ENCODE assay signal across 1 cellular context in the genomic region with DNA sequence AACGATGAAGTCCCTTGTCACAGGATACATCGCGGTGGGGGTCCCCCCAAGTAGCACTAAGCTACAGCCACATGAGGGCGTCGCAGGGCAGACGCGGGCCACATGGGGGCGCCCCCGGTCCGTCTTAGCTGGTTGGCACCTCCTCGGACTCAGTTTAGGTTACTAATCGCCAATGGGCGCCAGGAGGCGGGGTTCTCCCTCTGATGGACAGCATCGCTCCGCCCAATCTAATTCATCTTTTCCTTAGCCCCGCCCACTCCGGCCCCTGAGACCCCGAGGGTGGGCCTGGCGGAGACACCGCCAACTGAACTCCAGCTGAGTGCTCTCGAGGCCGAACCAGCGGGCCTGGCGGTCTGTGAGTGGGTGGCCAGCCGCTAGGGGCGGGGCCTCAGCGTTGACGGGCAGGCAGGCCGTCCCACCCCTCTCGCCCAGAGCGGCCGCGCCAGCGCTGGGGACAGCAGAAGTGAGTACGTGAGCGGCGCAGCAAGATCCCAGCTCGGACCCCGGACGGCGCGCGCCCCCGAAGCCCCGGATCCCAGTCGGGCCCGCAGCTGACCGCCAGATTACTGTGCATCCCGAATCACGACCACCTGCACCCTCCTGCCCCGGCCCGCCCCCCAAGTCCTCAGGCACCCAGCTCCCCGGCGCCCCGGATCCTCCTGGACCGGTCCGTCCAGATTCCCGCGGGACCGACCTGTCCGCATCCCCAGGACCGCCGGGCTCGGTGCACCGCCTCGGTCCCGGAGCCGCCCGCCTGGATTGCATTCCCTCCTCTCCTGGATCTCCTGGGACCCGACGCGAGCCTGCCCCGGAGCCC.
A peak's percentile ranks its signal among the peaks of the same experiment; 100 is the strongest.
TF ChIP-seq lines count a peak whose summit lies in the region.

Gene EPHB3 (plus strand): TSS at position 457 of the 817 bp plus-strand sequence. CDS start 451 bp downstream, outside the sequence.

TF ChIP-seq in GM12878, 131 proteins besides CTCF, POLR2A, EP300 and RAD21 (continued from another document):
- TF ChIP-seq IRF3 (IDR thresholded peaks at IDR 0.05), result 0 out of 2 replicates have a peak, but pooled peaks have one; percentile 44
- peak; percentile 21 for TF ChIP-seq SUZ12 (IDR thresholded peaks at IDR 0.05; ENCODE audit: unreplicated experiment)
- TF ChIP-seq NR2C2 (IDR thresholded peaks at IDR 0.05; ENCODE audit: borderline replicate concordance, control insufficient read depth, insufficient read length, low read depth), result no peak
- TF ChIP-seq KAT2A (conservative IDR thresholded peaks at IDR 0.05; ENCODE audit: control insufficient read depth, low read depth, low read length), result no peak
- TF ChIP-seq IRF4 (IDR thresholded peaks at IDR 0.05; ENCODE audit: low read depth, low read length), result no peak
- TF ChIP-seq YY1 (IDR thresholded peaks at IDR 0.05; ENCODE audit: low read depth, low read length), result peak; percentile 75
- TF ChIP-seq, protein P1, sequence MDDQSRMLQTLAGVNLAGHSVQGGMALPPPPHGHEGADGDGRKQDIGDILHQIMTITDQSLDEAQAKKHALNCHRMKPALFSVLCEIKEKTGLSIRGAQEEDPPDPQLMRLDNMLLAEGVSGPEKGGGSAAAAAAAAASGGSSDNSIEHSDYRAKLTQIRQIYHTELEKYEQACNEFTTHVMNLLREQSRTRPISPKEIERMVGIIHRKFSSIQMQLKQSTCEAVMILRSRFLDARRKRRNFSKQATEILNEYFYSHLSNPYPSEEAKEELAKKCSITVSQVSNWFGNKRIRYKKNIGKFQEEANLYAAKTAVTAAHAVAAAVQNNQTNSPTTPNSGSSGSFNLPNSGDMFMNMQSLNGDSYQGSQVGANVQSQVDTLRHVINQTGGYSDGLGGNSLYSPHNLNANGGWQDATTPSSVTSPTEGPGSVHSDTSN (IDR thresholded peaks at IDR 0.05; ENCODE audit: insufficient replicate concordance, low read depth, low read length), result no peak
- peak; percentile 82 for TF ChIP-seq SP1 (IDR thresholded peaks at IDR 0.05; ENCODE audit: low read depth, low read length)
- TF ChIP-seq STAT3 (IDR thresholded peaks at IDR 0.05; ENCODE audit: low read depth, low read length), result no peak
- TF ChIP-seq ZNF592 (IDR thresholded peaks at IDR 0.05), result 0 out of 2 replicates have a peak, but pooled peaks have one; percentile 17
- TF ChIP-seq PKNOX1 (IDR thresholded peaks at IDR 0.05), result peak; percentile 97
- peak; percentile 98 for TF ChIP-seq SMC3 (IDR thresholded peaks at IDR 0.05; ENCODE audit: borderline replicate concordance, low read length)
- no peak for TF ChIP-seq TCF3 (IDR thresholded peaks at IDR 0.05; ENCODE audit: borderline replicate concordance, insufficient read depth, low read depth, low read length)
- 0 out of 2 replicates have a peak, but pooled peaks have one; percentile 22 for TF ChIP-seq FOXM1 (IDR thresholded peaks at IDR 0.05; ENCODE audit: low read depth, low read length)
- TF ChIP-seq SUPT20H (IDR thresholded peaks at IDR 0.05; ENCODE audit: borderline replicate concordance, control insufficient read depth, low read depth, low read length), result no peak
